In genomic region chr14:83473846-83474245, GRCh38 we compare ENCODE assay signal across 1 cellular context.
TF ChIP-seq lines count a peak whose summit lies in the region.

No MANE protein-coding gene starts in this region.

TF ChIP-seq in endothelial cell of umbilical vein, 7 proteins besides CTCF, POLR2A, EP300 and RAD21:
- TF ChIP-seq MYC (IDR thresholded peaks at IDR 0.05; ENCODE audit: low read depth, low read length) = no peak
- TF ChIP-seq JUN (IDR thresholded peaks at IDR 0.05; ENCODE audit: borderline replicate concordance, insufficient read depth, insufficient read length, low read depth) = no peak
- TF ChIP-seq, protein P1, sequence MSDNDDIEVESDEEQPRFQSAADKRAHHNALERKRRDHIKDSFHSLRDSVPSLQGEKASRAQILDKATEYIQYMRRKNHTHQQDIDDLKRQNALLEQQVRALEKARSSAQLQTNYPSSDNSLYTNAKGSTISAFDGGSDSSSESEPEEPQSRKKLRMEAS (IDR thresholded peaks at IDR 0.05; ENCODE audit: insufficient read depth, insufficient read length) = no peak
- TF ChIP-seq FOS (IDR thresholded peaks at IDR 0.05; ENCODE audit: borderline replicate concordance, insufficient read depth, low read length) = no peak
- TF ChIP-seq EZH2 (IDR thresholded peaks at IDR 0.05; ENCODE audit: borderline replicate concordance, low read depth, low read length, severe bottlenecking) = no peak
- TF ChIP-seq POLR2AphosphoS5 (IDR thresholded peaks at IDR 0.05; ENCODE audit: insufficient read depth, low read depth, low read length) = no peak
- TF ChIP-seq GATA2 (IDR thresholded peaks at IDR 0.05; ENCODE audit: insufficient read depth, insufficient read length, low read depth, low read length) = no peak
